In the genomic region with DNA sequence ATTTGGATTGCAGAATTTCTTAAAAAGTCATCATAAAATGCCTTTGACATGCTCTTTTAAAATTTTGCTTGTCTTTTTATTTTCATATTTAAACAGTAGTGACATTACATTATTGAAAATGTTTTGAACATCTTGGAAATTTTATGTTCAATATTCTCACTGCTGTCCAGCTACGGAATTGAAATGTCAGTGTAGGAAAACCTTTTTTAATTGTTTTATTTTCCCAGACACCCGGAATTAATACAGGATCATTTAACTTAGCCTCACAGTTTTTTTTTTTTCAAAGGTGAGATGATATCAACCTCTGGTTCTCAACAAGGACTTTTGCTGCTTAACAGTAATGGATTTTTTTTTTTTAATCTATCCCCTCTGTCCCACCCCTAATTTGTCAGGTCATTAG, we compare ENCODE assay signal across 1 cellular context.
TF ChIP-seq lines count a peak whose summit lies in the region.

No MANE protein-coding gene starts in this region.

TF ChIP-seq in GM12878, 131 proteins besides CTCF, POLR2A, EP300 and RAD21:
- TF ChIP-seq HDAC6 (IDR thresholded peaks at IDR 0.05; ENCODE audit: unreplicated experiment), result no peak
